1 cellular context compared by ENCODE assay signal in genomic region chr2:104656496-104657310, GRCh38.
TF ChIP-seq lines count a peak whose summit lies in the region.

No MANE protein-coding gene starts in this region.

TF ChIP-seq in HepG2, 621 proteins besides CTCF, POLR2A, EP300 and RAD21 (continued from another document):
- TF ChIP-seq ELF3 (CRISPR knock-in tag; IDR thresholded peaks at IDR 0.05) = no peak
- TF ChIP-seq ZBTB1 (CRISPR knock-in tag; IDR thresholded peaks at IDR 0.05; ENCODE audit: borderline replicate concordance) = no peak
- TF ChIP-seq ZNF282 (IDR thresholded peaks at IDR 0.05; ENCODE audit: partially characterized antibody) = no peak
- TF ChIP-seq ZNF749 (CRISPR knock-in tag; IDR thresholded peaks at IDR 0.05; ENCODE audit: borderline replicate concordance) = no peak
- no peak for TF ChIP-seq ZNF790 (CRISPR knock-in tag; IDR thresholded peaks at IDR 0.05; ENCODE audit: borderline replicate concordance)
- TF ChIP-seq FUBP1 (CRISPR knock-in tag; IDR thresholded peaks at IDR 0.05; ENCODE audit: borderline replicate concordance) = no peak
- TF ChIP-seq HMGA1 (CRISPR knock-in tag; conservative IDR thresholded peaks at IDR 0.05) = no peak
- TF ChIP-seq BRCA1 (CRISPR knock-in tag; IDR thresholded peaks at IDR 0.05) = no peak
- no peak for TF ChIP-seq MLX (CRISPR knock-in tag; IDR thresholded peaks at IDR 0.05)
- TF ChIP-seq RELA (CRISPR knock-in tag; IDR thresholded peaks at IDR 0.05) = no peak
- TF ChIP-seq, protein P1, sequence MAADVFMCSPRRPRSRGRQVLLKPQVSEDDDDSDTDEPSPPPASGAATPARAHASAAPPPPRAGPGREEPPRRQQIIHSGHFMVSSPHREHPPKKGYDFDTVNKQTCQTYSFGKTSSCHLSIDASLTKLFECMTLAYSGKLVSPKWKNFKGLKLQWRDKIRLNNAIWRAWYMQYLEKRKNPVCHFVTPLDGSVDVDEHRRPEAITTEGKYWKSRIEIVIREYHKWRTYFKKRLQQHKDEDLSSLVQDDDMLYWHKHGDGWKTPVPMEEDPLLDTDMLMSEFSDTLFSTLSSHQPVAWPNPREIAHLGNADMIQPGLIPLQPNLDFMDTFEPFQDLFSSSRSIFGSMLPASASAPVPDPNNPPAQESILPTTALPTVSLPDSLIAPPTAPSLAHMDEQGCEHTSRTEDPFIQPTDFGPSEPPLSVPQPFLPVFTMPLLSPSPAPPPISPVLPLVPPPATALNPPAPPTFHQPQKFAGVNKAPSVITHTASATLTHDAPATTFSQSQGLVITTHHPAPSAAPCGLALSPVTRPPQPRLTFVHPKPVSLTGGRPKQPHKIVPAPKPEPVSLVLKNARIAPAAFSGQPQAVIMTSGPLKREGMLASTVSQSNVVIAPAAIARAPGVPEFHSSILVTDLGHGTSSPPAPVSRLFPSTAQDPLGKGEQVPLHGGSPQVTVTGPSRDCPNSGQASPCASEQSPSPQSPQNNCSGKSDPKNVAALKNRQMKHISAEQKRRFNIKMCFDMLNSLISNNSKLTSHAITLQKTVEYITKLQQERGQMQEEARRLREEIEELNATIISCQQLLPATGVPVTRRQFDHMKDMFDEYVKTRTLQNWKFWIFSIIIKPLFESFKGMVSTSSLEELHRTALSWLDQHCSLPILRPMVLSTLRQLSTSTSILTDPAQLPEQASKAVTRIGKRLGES (CRISPR knock-in tag; IDR thresholded peaks at IDR 0.05; ENCODE audit: borderline replicate concordance) = no peak
- no peak for TF ChIP-seq ZNF280B (CRISPR knock-in tag; IDR thresholded peaks at IDR 0.05; ENCODE audit: borderline replicate concordance)
- TF ChIP-seq NFIB (CRISPR knock-in tag; IDR thresholded peaks at IDR 0.05; ENCODE audit: borderline replicate concordance) = no peak
